In the genomic region with DNA sequence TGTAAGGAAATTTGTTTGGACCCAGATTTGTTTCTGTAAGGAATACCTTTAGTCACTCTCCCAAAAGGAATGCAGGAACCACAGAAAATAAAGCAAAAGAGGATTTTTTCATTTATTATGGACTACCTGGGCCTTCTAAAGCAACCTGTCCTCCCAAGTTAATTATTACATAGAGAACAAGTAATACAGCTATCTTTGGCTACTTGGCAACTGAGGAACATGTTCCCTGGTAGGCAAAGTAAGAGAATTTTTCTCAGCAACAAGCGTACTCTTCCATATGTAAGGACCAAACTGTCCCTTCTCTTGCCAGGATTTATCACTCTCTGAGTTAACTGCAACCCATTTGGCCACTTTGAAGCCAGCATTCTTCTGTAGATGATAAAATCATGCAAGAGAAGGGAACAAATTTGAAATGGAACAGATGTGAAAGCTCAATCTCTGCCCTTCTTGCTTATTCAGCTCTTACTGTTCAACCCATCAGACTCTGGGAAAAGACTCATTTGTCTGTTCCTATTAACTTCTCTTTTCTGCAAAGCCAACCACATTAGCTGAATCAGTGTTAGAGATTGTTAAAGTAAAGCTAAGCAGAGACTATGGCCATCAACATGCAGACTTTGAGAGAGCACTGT, we compare ENCODE assay signal across 1 cellular context.
TF ChIP-seq lines count a peak whose summit lies in the region.

No MANE protein-coding gene starts in this region.

TF ChIP-seq in IMR-90, 13 proteins besides CTCF, POLR2A, EP300 and RAD21:
- TF ChIP-seq MAFK (IDR thresholded peaks at IDR 0.05; ENCODE audit: low read depth, low read length): no peak
- TF ChIP-seq RCOR1 (IDR thresholded peaks at IDR 0.05; ENCODE audit: insufficient replicate concordance, low read length): no peak
- no peak for TF ChIP-seq MXI1 (IDR thresholded peaks at IDR 0.05; ENCODE audit: borderline replicate concordance, low read depth, low read length)
- no peak for TF ChIP-seq SMC3 (IDR thresholded peaks at IDR 0.05; ENCODE audit: low read depth, low read length)
- TF ChIP-seq, protein P1, sequence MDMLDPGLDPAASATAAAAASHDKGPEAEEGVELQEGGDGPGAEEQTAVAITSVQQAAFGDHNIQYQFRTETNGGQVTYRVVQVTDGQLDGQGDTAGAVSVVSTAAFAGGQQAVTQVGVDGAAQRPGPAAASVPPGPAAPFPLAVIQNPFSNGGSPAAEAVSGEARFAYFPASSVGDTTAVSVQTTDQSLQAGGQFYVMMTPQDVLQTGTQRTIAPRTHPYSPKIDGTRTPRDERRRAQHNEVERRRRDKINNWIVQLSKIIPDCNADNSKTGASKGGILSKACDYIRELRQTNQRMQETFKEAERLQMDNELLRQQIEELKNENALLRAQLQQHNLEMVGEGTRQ (IDR thresholded peaks at IDR 0.05; ENCODE audit: low read depth, low read length): no peak
- TF ChIP-seq RFX5 (IDR thresholded peaks at IDR 0.05; ENCODE audit: low read depth, low read length): no peak
- no peak for TF ChIP-seq FOS (IDR thresholded peaks at IDR 0.05; ENCODE audit: low read depth, low read length)
- TF ChIP-seq MAZ (IDR thresholded peaks at IDR 0.05; ENCODE audit: borderline replicate concordance, low read depth, low read length): no peak
- no peak for TF ChIP-seq BHLHE40 (IDR thresholded peaks at IDR 0.05; ENCODE audit: low read depth, low read length)
TF ChIP-seq in IMR-90: peak in this region for 0.
